8 cellular contexts compared by ENCODE assay signal in genomic region chr4:153438916-153439756, GRCh38. TPM values are rescaled to one million over a fixed set of nuclear protein-coding genes. Genes with fewer than 3 reads are reported as not detected.
DNase-seq lines count a peak whose midpoint lies in the region; ATAC-seq and TF ChIP-seq lines count a peak whose summit lies in the region.

No MANE protein-coding gene starts in this region.

- H3K4me1 ChIP-seq in upper lobe of right lung: no peaks in the 10 kb centered on the region

- H3K27ac ChIP-seq in upper lobe of right lung: no peak overlapping the region

- H3K4me3 ChIP-seq in upper lobe of right lung: no peak overlapping the region

- H3K36me3 ChIP-seq in upper lobe of right lung: no peaks in the 10 kb centered on the region

- no peaks in the 10 kb centered on the region for H3K36me3 Mint-ChIP-seq in osteocyte (ENCODE audit: unreplicated experiment)

- H3K9me3 ChIP-seq in upper lobe of right lung: no peaks in the 10 kb centered on the region

- H3K27me3 ChIP-seq in upper lobe of right lung: no peaks in the 10 kb centered on the region

- H3K4me1 Mint-ChIP-seq in osteocyte (ENCODE audit: unreplicated experiment): no peaks in the 10 kb centered on the region

- intact Hi-C loops in upper lobe of right lung (cut with DNase I): no loop called here

- TF ChIP-seq CTCF in osteocyte (IDR thresholded peaks at IDR 0.05) (no peak), upper lobe of right lung (IDR thresholded peaks at IDR 0.05) (no peak)

- ATAC-seq in GM19324 (IDR thresholded peaks at IDR 0.05; ENCODE audit: low FRiP score, unreplicated experiment): peak; percentile 62
- ATAC-seq in HG03097 (IDR thresholded peaks at IDR 0.05; ENCODE audit: low FRiP score, unreplicated experiment): peak; percentile 71
- no peak for ATAC-seq in upper lobe of right lung

- no peak overlapping the region for H3K27ac Mint-ChIP-seq in osteocyte (ENCODE audit: unreplicated experiment)

- no peaks in the 10 kb centered on the region for H3K9me3 Mint-ChIP-seq in osteocyte (ENCODE audit: unreplicated experiment)

- no peak overlapping the region for H3K4me3 Mint-ChIP-seq in osteocyte (ENCODE audit: unreplicated experiment)

- no peaks in the 10 kb centered on the region for H3K27me3 Mint-ChIP-seq in osteocyte (ENCODE audit: unreplicated experiment)

- DNase-seq in activated T-cell treated with anti-CD3 and anti-CD28 coated beads for 48 hours (ENCODE audit: low read depth) (peak; percentile 21), osteocyte (ENCODE audit: extremely low spot score, unreplicated experiment) (peak; percentile 27), inferior parietal cortex (ENCODE audit: extremely low spot score) (no peak), NCI-H774 (lab: John Stamatoyannopoulos, UW) (no peak), DMS153 (lab: John Stamatoyannopoulos, UW) (no peak), upper lobe of right lung (no peak)

RNA-seq across cellular contexts. Expression of gene TMEM131L, which starts 27.0 kb away (rescaled TPM):
- total RNA-seq in osteocyte: 6.4 and 8.6 TPM in 2 replicates
- 14.1 TPM for total RNA-seq in upper lobe of right lung

Comparison
In these comparisons a context has a peak if more than half of its experiments do, and no peak if none do; other contexts are left out.
1. DNase-seq: peak in activated T-cell treated with anti-CD3 and anti-CD28 coated beads for 48 hours (single experiment) and osteocyte (single experiment); none in inferior parietal cortex (single experiment), NCI-H774 (single experiment), DMS153 (single experiment) and upper lobe of right lung (single experiment).